ENCODE assay signal across 1 cellular context in the genomic region with DNA sequence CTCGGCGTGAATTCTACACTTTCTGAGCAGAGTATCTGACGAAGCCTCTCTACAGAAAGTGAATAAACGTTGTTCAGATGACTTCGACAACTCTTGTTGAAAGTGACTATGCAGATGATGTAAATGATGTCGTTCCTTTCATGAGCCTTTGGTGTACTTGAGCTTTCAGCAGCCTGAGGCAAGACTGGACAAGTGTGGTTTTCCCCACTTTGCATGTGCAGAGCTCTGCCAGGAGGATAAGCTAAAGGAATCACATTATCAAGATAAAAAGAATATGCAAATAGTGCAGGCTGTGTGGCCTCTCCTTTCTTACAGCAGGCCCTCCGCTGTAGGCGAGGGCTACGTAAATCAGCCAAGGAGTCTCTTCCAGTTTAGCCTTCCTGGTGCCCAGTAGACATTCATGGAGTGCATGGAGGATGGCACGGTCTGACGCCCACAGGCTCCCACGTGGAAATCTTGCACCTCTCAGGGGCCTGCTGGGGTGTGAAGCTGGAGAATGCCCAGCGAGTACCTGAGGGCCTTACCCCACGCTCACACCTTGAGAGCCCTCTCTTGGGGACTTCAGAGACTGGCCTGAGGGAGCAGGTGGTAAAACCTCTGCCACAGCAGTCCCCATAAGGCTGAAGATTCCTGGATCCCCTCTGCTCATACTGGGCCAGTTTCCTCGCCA.
TF ChIP-seq lines count a peak whose summit lies in the region.

No MANE protein-coding gene starts in this region.

TF ChIP-seq in GM23338, 12 proteins besides CTCF, POLR2A, EP300 and RAD21 (continued from another document):
- TF ChIP-seq STAT1 (IDR thresholded peaks at IDR 0.05; ENCODE audit: unreplicated experiment) (no peak), REST (IDR thresholded peaks at IDR 0.05; ENCODE audit: unreplicated experiment) (no peak), ZNF114 (CRISPR knock-in tag; IDR thresholded peaks at IDR 0.05) (no peak), ZNF331 (CRISPR knock-in tag; IDR thresholded peaks at IDR 0.05; ENCODE audit: low read depth) (no peak), EZH2phosphoT487 (IDR thresholded peaks at IDR 0.05; ENCODE audit: unreplicated experiment) (no peak), JUNB (IDR thresholded peaks at IDR 0.05; ENCODE audit: unreplicated experiment) (no peak), NANOG (IDR thresholded peaks at IDR 0.05; ENCODE audit: borderline replicate concordance) (no peak), ZNF462 (CRISPR knock-in tag; IDR thresholded peaks at IDR 0.05) (no peak), EZH2 (IDR thresholded peaks at IDR 0.05; ENCODE audit: low read depth, unreplicated experiment) (no peak)
